1 cellular context compared by ENCODE assay signal in genomic region chr14:66443785-66444184, GRCh38.
A peak's percentile ranks its signal among the peaks of the same experiment; 100 is the strongest.
TF ChIP-seq lines count a peak whose summit lies in the region.

No MANE protein-coding gene starts in this region.

TF ChIP-seq in HepG2, 621 proteins besides CTCF, POLR2A, EP300 and RAD21 (continued from another document):
- 0 out of 2 replicates have a peak, but pooled peaks have one; percentile 25 for TF ChIP-seq MNT (IDR thresholded peaks at IDR 0.05)
